ENCODE assay signal across 19 cellular contexts in genomic region chr12:46983393-46983793, GRCh38.
DNase-seq lines count a peak whose midpoint lies in the region; ATAC-seq, FAIRE-seq and TF ChIP-seq lines count a peak whose summit lies in the region.
"Had no signal": no experiment of that assay in that cellular context is flagged by ENCODE, and none has a peak within 500 bp of the region (broad histone marks: within the 10 kb centered on the region; RNA-seq: fewer than 3 reads in every experiment).

No MANE protein-coding gene starts in this region.

- peak overlapping the region; percentile 20 for H3K27ac ChIP-seq in RWPE2 (ENCODE audit: poor library complexity, severe bottlenecking)
- H3K27ac ChIP-seq in kidney (ENCODE audit: low read depth in 2 of 2, low read length in 2 of 2), result no peak overlapping the region
- H3K27ac ChIP-seq: C4-2B, heart left ventricle, HL-60, SJCRH30 had no signal

- no peaks in the 10 kb centered on the region for H3K36me3 Mint-ChIP-seq in activated naive CD4-positive, alpha-beta T cell treated with anti-CD3 and anti-CD28 coated beads, Interleukin-2, amount 10 ng/mL, durations not matched to agents 7 days and 5 days

- no peaks in the 10 kb centered on the region for H3K9me3 ChIP-seq in RWPE2 (ENCODE audit: severe bottlenecking)
- no peaks in the 10 kb centered on the region for H3K9me3 ChIP-seq in kidney (ENCODE audit: control insufficient read depth in 1 of 2, low read length in 2 of 2)

- no peak overlapping the region for H3K9ac ChIP-seq in kidney (ENCODE audit: low read length in 2 of 2)

- DNase-seq in activated naive CD4-positive, alpha-beta T cell treated with anti-CD3 and anti-CD28 coated beads, Interleukin-2, amount 10 ng/mL, durations not matched to agents 7 days and 5 days, result peak; percentile 26
- no peak for DNase-seq in activated naive CD4-positive, alpha-beta T cell treated with anti-CD3 and anti-CD28 coated beads, Interleukin-2, amount 50 U/mL, for 16 hours
- no peak for DNase-seq in RWPE2 (ENCODE audit: low spot score)
- peak; percentile 65 for DNase-seq in kidney
- DNase-seq in central memory CD4-positive, alpha-beta T cell, result no peak
- DNase-seq: GOT3, heart left ventricle, NCI-H2107 had no signal

- peak; percentile 71 for ATAC-seq in RWPE2 (ENCODE audit: low read depth)
- no peak for ATAC-seq in HG03460 (IDR thresholded peaks at IDR 0.05; ENCODE audit: unreplicated experiment)
- ATAC-seq in GM21723 (IDR thresholded peaks at IDR 0.05; ENCODE audit: unreplicated experiment), result no peak
- no peak for ATAC-seq in HG03571 (IDR thresholded peaks at IDR 0.05; ENCODE audit: unreplicated experiment)

- H3K4me3 ChIP-seq in RWPE2 (ENCODE audit: severe bottlenecking), result no peak overlapping the region
- no peak overlapping the region for H3K4me3 ChIP-seq in kidney (ENCODE audit: low read length in 2 of 2)
- H3K4me3 ChIP-seq: heart left ventricle, SJCRH30 had no signal

- TF ChIP-seq CTCF in RWPE2 (IDR thresholded peaks at IDR 0.05; ENCODE audit: poor library complexity, severe bottlenecking), result no peak
- TF ChIP-seq CTCF in kidney (IDR thresholded peaks at IDR 0.05; ENCODE audit: borderline replicate concordance, extremely low read depth, insufficient read depth), result no peak

- no peak overlapping the region for H3K4me3 Mint-ChIP-seq in activated naive CD4-positive, alpha-beta T cell treated with anti-CD3 and anti-CD28 coated beads, Interleukin-2, amount 10 ng/mL, durations not matched to agents 7 days and 5 days
- H3K4me3 Mint-ChIP-seq: activated T-cell treated with anti-CD3 and anti-CD28 coated beads, Interleukin-2, amount 50 U/mL, for 72 hours; memory B cell; naive thymus-derived CD8-positive, alpha-beta T cell; T-helper 2 cell treated with Interferon-gamma antibody and Interleukin-4, amounts not matched to agents 5 μg/mL and 100 μg/mL, for 36 hours had no signal

- H3K36me3 ChIP-seq in RWPE2 (ENCODE audit: low read depth) (no peaks in the 10 kb centered on the region), kidney (ENCODE audit: control insufficient read depth in 1 of 2, insufficient read depth in 2 of 2, low read length in 2 of 2) (no peaks in the 10 kb centered on the region)
- H3K36me3 ChIP-seq: heart left ventricle, SJCRH30 had no signal

- H3K27ac Mint-ChIP-seq in activated naive CD4-positive, alpha-beta T cell treated with anti-CD3 and anti-CD28 coated beads, Interleukin-2, amount 10 ng/mL, durations not matched to agents 7 days and 5 days, result no peak overlapping the region
- H3K27ac Mint-ChIP-seq: activated T-cell treated with anti-CD3 and anti-CD28 coated beads, Interleukin-2, amount 50 U/mL, for 72 hours; memory B cell; naive thymus-derived CD8-positive, alpha-beta T cell; progenitor cell of endocrine pancreas; T-helper 2 cell treated with Interferon-gamma antibody and Interleukin-4, amounts not matched to agents 5 μg/mL and 100 μg/mL, for 36 hours had no signal

- peaks cover 3% of the 10 kb centered on the region for H3K27me3 Mint-ChIP-seq in activated naive CD4-positive, alpha-beta T cell treated with anti-CD3 and anti-CD28 coated beads, Interleukin-2, amount 10 ng/mL, durations not matched to agents 7 days and 5 days

- intact Hi-C loops in kidney (cut with DNase I), result no loop called here

- peaks cover 12% of the 10 kb centered on the region for H3K4me1 ChIP-seq in RWPE2 (ENCODE audit: insufficient read depth, poor library complexity, severe bottlenecking)
- H3K4me1 ChIP-seq in kidney (ENCODE audit: control insufficient read depth in 1 of 2, insufficient read depth in 1 of 2, low read depth in 1 of 2, low read length in 2 of 2), result peaks cover 3 to 4% of the 10 kb centered on the region in 2 donors

- no peak for FAIRE-seq in kidney (lab: Jason Lieb, UNC)

- peaks cover 14% of the 10 kb centered on the region for H3K4me1 Mint-ChIP-seq in activated naive CD4-positive, alpha-beta T cell treated with anti-CD3 and anti-CD28 coated beads, Interleukin-2, amount 10 ng/mL, durations not matched to agents 7 days and 5 days

- no peaks in the 10 kb centered on the region for H3K27me3 ChIP-seq in RWPE2 (ENCODE audit: insufficient read depth, poor library complexity, severe bottlenecking)
- H3K27me3 ChIP-seq: heart left ventricle, SJCRH30 had no signal

- peaks cover 3% of the 10 kb centered on the region for H3K9me3 Mint-ChIP-seq in activated naive CD4-positive, alpha-beta T cell treated with anti-CD3 and anti-CD28 coated beads, Interleukin-2, amount 10 ng/mL, durations not matched to agents 7 days and 5 days
- H3K9me3 Mint-ChIP-seq: T-helper 2 cell treated with Interferon-gamma antibody and Interleukin-4, amounts not matched to agents 5 μg/mL and 100 μg/mL, for 36 hours had no signal

- CTCF ChIA-PET in activated naive CD4-positive, alpha-beta T cell treated with anti-CD3 and anti-CD28 coated beads, Interleukin-2, amount 10 ng/mL, durations not matched to agents 7 days and 5 days (lab: Charles Lee), result interaction anchor here (0.6 to 1.8 kb wide), 8 partner anchors 11 to 858 kb away, joined by 3 to 12 read pairs (median 4); no protein-coding TSS in a partner anchor

Comparison
In these comparisons a context has a peak if more than half of its experiments do, and no peak if none do; other contexts are left out.
1. DNase-seq: peak in activated naive CD4-positive, alpha-beta T cell treated with anti-CD3 and anti-CD28 coated beads, Interleukin-2, amount 10 ng/mL, durations not matched to agents 7 days and 5 days (single experiment) and kidney (single experiment); none in activated naive CD4-positive, alpha-beta T cell treated with anti-CD3 and anti-CD28 coated beads, Interleukin-2, amount 50 U/mL, for 16 hours (single experiment), RWPE2 (single experiment) and central memory CD4-positive, alpha-beta T cell (single experiment).